ENCODE assay signal across 23 cellular contexts in genomic region chr16:10547708-10548107, GRCh38.
"Had no signal": no experiment of that assay in that cellular context is flagged by ENCODE, and none has a peak within 500 bp of the region (broad histone marks: within the 10 kb centered on the region; RNA-seq: fewer than 3 reads in every experiment).

No MANE protein-coding gene starts in this region.

- H3K27me3 ChIP-seq: colonic mucosa, dorsolateral prefrontal cortex, esophagus muscularis mucosa, esophagus squamous epithelium, foreskin keratinocyte, gastrocnemius medialis, gastroesophageal sphincter, heart left ventricle had no signal

- H3K27ac ChIP-seq: colonic mucosa, coronary artery, dorsolateral prefrontal cortex, epithelial cell of prostate, esophagus muscularis mucosa, esophagus squamous epithelium, foreskin keratinocyte, gastrocnemius medialis, gastroesophageal sphincter, heart left ventricle had no signal

- ATAC-seq: effector memory CD8-positive, alpha-beta T cell; esophagus mucosa; foreskin keratinocyte; gastrocnemius medialis; gastroesophageal sphincter; heart left ventricle had no signal

- H3K4me3 ChIP-seq: colonic mucosa, coronary artery, dorsolateral prefrontal cortex, esophagus muscularis mucosa, esophagus squamous epithelium, gastrocnemius medialis, gastroesophageal sphincter, heart left ventricle had no signal

- DNase-seq: colonic mucosa; cortex of kidney; dermis blood vessel endothelial cell; effector CD4-positive, alpha-beta T cell; effector CD8-positive, alpha-beta T cell; effector memory CD4-positive, alpha-beta T cell; effector memory CD8-positive, alpha-beta T cell; endodermal cell; erythroblast; esophagus squamous epithelium; foreskin fibroblast; foreskin keratinocyte; foreskin melanocyte; gastrocnemius medialis; glutamatergic neuron; head of caudate nucleus; heart left ventricle had no signal

- H3K4me1 ChIP-seq: colonic mucosa, foreskin keratinocyte had no signal

- H3K9me3 ChIP-seq: colonic mucosa, gastrocnemius medialis had no signal
